ENCODE assay signal across 9 cellular contexts in genomic region chr3:67018789-67019525, GRCh38. TPM values are rescaled to one million over a fixed set of nuclear protein-coding genes. Genes with fewer than 3 reads are reported as not detected.
DNase-seq lines count a peak whose midpoint lies in the region; ATAC-seq and TF ChIP-seq lines count a peak whose summit lies in the region.
"Had no signal": no experiment of that assay in that cellular context is flagged by ENCODE, and none has a peak within 500 bp of the region (broad histone marks: within the 10 kb centered on the region; RNA-seq: fewer than 3 reads in every experiment).

No MANE protein-coding gene starts in this region.

- no peaks in the 10 kb centered on the region for H3K9me3 ChIP-seq in SU-DHL-6 (ENCODE audit: insufficient read depth, low read length)
- H3K9me3 ChIP-seq in MM.1S (replicated peaks; ENCODE audit: insufficient read depth, low read length): no peaks in the 10 kb centered on the region

- H3K4me2 ChIP-seq in SU-DHL-6 (ENCODE audit: low read depth, low read length, poor library complexity, severe bottlenecking) (peak overlapping the region; percentile 76), MM.1S (ENCODE audit: low read depth, low read length) (no peak overlapping the region)

- peaks cover 6% of the 10 kb centered on the region for H3K4me1 Mint-ChIP-seq in chondrocyte (ENCODE audit: low read depth)

- TF ChIP-seq CTCF in SU-DHL-6 (IDR thresholded peaks at IDR 0.05; ENCODE audit: insufficient read depth, low read length, poor library complexity, severe bottlenecking): no peak
- no peak for TF ChIP-seq CTCF in MM.1S (IDR thresholded peaks at IDR 0.05; ENCODE audit: low read length)
- no peak for TF ChIP-seq CTCF in chondrocyte (IDR thresholded peaks at IDR 0.05)

- no peaks in the 10 kb centered on the region for H3K9me3 Mint-ChIP-seq in chondrocyte (ENCODE audit: low read depth)
- H3K9me3 Mint-ChIP-seq: immature natural killer cell had no signal

- H4K20me1 ChIP-seq in SU-DHL-6 (ENCODE audit: low read depth, low read length) (no peaks in the 10 kb centered on the region), MM.1S (ENCODE audit: insufficient read depth, low read length) (no peaks in the 10 kb centered on the region)

- peaks cover 12% of the 10 kb centered on the region for H3K27me3 Mint-ChIP-seq in chondrocyte (ENCODE audit: low read depth)

- DNase-seq in stimulated activated CD4-positive, alpha-beta T cell treated with anti-CD3 and anti-CD28 coated beads, Interleukin-15, amount 100 ng/mL, for 24 hours: peak; percentile 7
- DNase-seq in stimulated activated CD4-positive, alpha-beta T cell treated with anti-CD3 and anti-CD28 coated beads, Interleukin-1b, Interleukin-23, amount 100 ng/mL, for 48 hours: no peak
- no peak for DNase-seq in midbrain (lab: John Stamatoyannopoulos, UW)
- DNase-seq in MM.1S: no peak
- no peak for DNase-seq in chondrocyte (ENCODE audit: low spot score)
- no peak for DNase-seq in AML-193 (lab: John Stamatoyannopoulos, UW)
- DNase-seq: immature natural killer cell had no signal

- H3F3A ChIP-seq in SU-DHL-6 (ENCODE audit: insufficient read depth) (peaks cover 33% of the 10 kb centered on the region), MM.1S (ENCODE audit: insufficient read depth, low read length) (peaks cover 14% of the 10 kb centered on the region)

- no peaks in the 10 kb centered on the region for H3K9me2 ChIP-seq in SU-DHL-6 (replicated peaks; ENCODE audit: insufficient read depth, low read length)
- no peaks in the 10 kb centered on the region for H3K9me2 ChIP-seq in MM.1S (replicated peaks; ENCODE audit: insufficient read depth, low read length)

- H3K4me1 ChIP-seq in MM.1S (ENCODE audit: low read length): peaks cover 25% of the 10 kb centered on the region

- H3K4me3 Mint-ChIP-seq in chondrocyte (ENCODE audit: unreplicated experiment): no peak overlapping the region

- H3K27ac ChIP-seq in SU-DHL-6 (ENCODE audit: low read depth, low read length): no peak overlapping the region
- no peak overlapping the region for H3K27ac ChIP-seq in MM.1S (ENCODE audit: low read length)

- no peak overlapping the region for H3K9ac ChIP-seq in SU-DHL-6 (ENCODE audit: low read length)
- no peak overlapping the region for H3K9ac ChIP-seq in MM.1S (ENCODE audit: low read length)

- no peak overlapping the region for H3K27ac Mint-ChIP-seq in chondrocyte (ENCODE audit: unreplicated experiment)
- H3K27ac Mint-ChIP-seq: immature natural killer cell had no signal

- no peaks in the 10 kb centered on the region for H3K36me3 Mint-ChIP-seq in chondrocyte (ENCODE audit: low read depth)

- H3K27me3 ChIP-seq in SU-DHL-6 (ENCODE audit: low read length) (no peaks in the 10 kb centered on the region), MM.1S (replicated peaks; ENCODE audit: insufficient read depth, low read length) (no peaks in the 10 kb centered on the region)

- H3K79me2 ChIP-seq in SU-DHL-6 (ENCODE audit: insufficient read depth, low read length) (no peaks in the 10 kb centered on the region), MM.1S (ENCODE audit: low read length) (no peaks in the 10 kb centered on the region)

- H3K4me3 ChIP-seq in SU-DHL-6 (ENCODE audit: insufficient read depth, low read length, poor library complexity, severe bottlenecking) (no peak overlapping the region), MM.1S (ENCODE audit: low read length) (no peak overlapping the region)

- no peak overlapping the region for H2AFZ ChIP-seq in SU-DHL-6 (ENCODE audit: low read depth, low read length, severe bottlenecking)
- H2AFZ ChIP-seq in MM.1S (ENCODE audit: low read length): no peak overlapping the region

- peak; percentile 66 for ATAC-seq in HG02759 (IDR thresholded peaks at IDR 0.05; ENCODE audit: unreplicated experiment)

- H3K36me3 ChIP-seq in SU-DHL-6 (ENCODE audit: low read length) (no peaks in the 10 kb centered on the region), MM.1S (replicated peaks; ENCODE audit: insufficient read depth, low read length) (no peaks in the 10 kb centered on the region)

RNA-seq across cellular contexts. Expression of gene KBTBD8, which starts 20.9 kb away (rescaled TPM):
- 1.5 to 1.9 TPM (median 1.6 TPM) in 3 replicates for total RNA-seq in chondrocyte
